1 cellular context compared by ENCODE assay signal in genomic region chr3:44729384-44729910, GRCh38.
TF ChIP-seq lines count a peak whose summit lies in the region.

TSS of gene ZNF501 (plus strand) at chr3:44729635. CDS start at chr3:44734422, 4,787 bp downstream.

TF ChIP-seq in K562, 482 proteins besides CTCF, POLR2A, EP300 and RAD21 (continued from another document and continues in another):
- TF ChIP-seq HMBOX1 (IDR thresholded peaks at IDR 0.05) (no peak), ATF7 (IDR thresholded peaks at IDR 0.05) (peak; percentile 91), ZFP91 (CRISPR knock-in tag; IDR thresholded peaks at IDR 0.05) (no peak), L3MBTL2 (IDR thresholded peaks at IDR 0.05) (peak; percentile 92), ZNF175 (CRISPR knock-in tag; IDR thresholded peaks at IDR 0.05; ENCODE audit: low read depth) (no peak), RBM14 (IDR thresholded peaks at IDR 0.05; ENCODE audit: borderline replicate concordance, insufficient read depth, low read depth, low read length) (no peak), ZNF3 (CRISPR knock-in tag; IDR thresholded peaks at IDR 0.05) (no peak), BCLAF1 (IDR thresholded peaks at IDR 0.05; ENCODE audit: borderline replicate concordance in 1 of 2, control insufficient read depth in 1 of 2, low read depth in 2 of 2, low read length in 1 of 2) (no peak), GABPB2 (CRISPR knock-in tag; conservative IDR thresholded peaks at IDR 0.05) (no peak), ZNF707 (CRISPR knock-in tag; conservative IDR thresholded peaks at IDR 0.05) (no peak), ZNF239 (CRISPR knock-in tag; IDR thresholded peaks at IDR 0.05) (no peak), POU5F1 (IDR thresholded peaks at IDR 0.05; ENCODE audit: borderline replicate concordance, low read depth, low read length, partially characterized antibody) (peak; percentile 21), ZBTB12 (CRISPR knock-in tag; IDR thresholded peaks at IDR 0.05) (peak; percentile 97), FOXM1 (IDR thresholded peaks at IDR 0.05; ENCODE audit: low read depth) (no peak), FOXM1 (CRISPR knock-in tag; IDR thresholded peaks at IDR 0.05; ENCODE audit: low read depth) (no peak), LARP7 (IDR thresholded peaks at IDR 0.05) (no peak), MLLT1 (IDR thresholded peaks at IDR 0.05) (peak; percentile 67 to 82; a peak in 2 of 4 replicates), EHMT2 (IDR thresholded peaks at IDR 0.05) (peak; percentile 84; the same call in 1 of the 2 replicates), CHD4 (IDR thresholded peaks at IDR 0.05; ENCODE audit: insufficient read depth, insufficient replicate concordance, low read depth, low read length, poor library complexity, severe bottlenecking) (no peak), FOXK2 (conservative IDR thresholded peaks at IDR 0.05 in 1 of 2, IDR thresholded peaks at IDR 0.05 in 1 of 2; ENCODE audit: low read depth in 2 of 2) (peak; percentile 48 to 75), CBX5 (IDR thresholded peaks at IDR 0.05; ENCODE audit: borderline replicate concordance, low read depth) (peak; percentile 57; the same call in 1 of the 2 replicates), ZNF23 (CRISPR knock-in tag; IDR thresholded peaks at IDR 0.05) (no peak), PTBP1 (IDR thresholded peaks at IDR 0.05; ENCODE audit: low read depth, low read length) (no peak), GMEB1 (CRISPR knock-in tag; IDR thresholded peaks at IDR 0.05) (peak; percentile 79), ZNF184 (CRISPR knock-in tag; IDR thresholded peaks at IDR 0.05) (no peak), ARID3B (CRISPR knock-in tag; IDR thresholded peaks at IDR 0.05; ENCODE audit: borderline replicate concordance) (no peak), SLC30A9 (CRISPR knock-in tag; IDR thresholded peaks at IDR 0.05) (0 out of 2 replicates have a peak, but pooled peaks have one; percentile 15), HDAC8 (tag; IDR thresholded peaks at IDR 0.05) (no peak), MBD2 (IDR thresholded peaks at IDR 0.05; ENCODE audit: borderline replicate concordance, low read depth) (peak; percentile 55; the same call in 1 of the 2 replicates), ZFPM2 (CRISPR knock-in tag; IDR thresholded peaks at IDR 0.05) (no peak), HNRNPUL1 (IDR thresholded peaks at IDR 0.05; ENCODE audit: low read length) (no peak), TEAD2 (tag; IDR thresholded peaks at IDR 0.05) (no peak), ZNF431 (CRISPR knock-in tag; IDR thresholded peaks at IDR 0.05) (no peak), SIX5 (IDR thresholded peaks at IDR 0.05; ENCODE audit: borderline replicate concordance in 1 of 2, insufficient read depth in 1 of 2, low read depth in 1 of 2, low read length in 2 of 2) (no peak; a peak in 1 of 4 replicates), PRDM10 (IDR thresholded peaks at IDR 0.05; ENCODE audit: partially characterized antibody) (no peak), CBX2 (IDR thresholded peaks at IDR 0.05; ENCODE audit: insufficient read depth, low read length, poor library complexity, severe bottlenecking) (no peak), TAF7 (tag; IDR thresholded peaks at IDR 0.05) (0 out of 2 replicates have a peak, but pooled peaks have one; percentile 5), SMARCC2 (IDR thresholded peaks at IDR 0.05; ENCODE audit: low read depth) (no peak), TEAD1 (CRISPR knock-in tag; IDR thresholded peaks at IDR 0.05) (no peak), ZNF165 (CRISPR knock-in tag; IDR thresholded peaks at IDR 0.05; ENCODE audit: borderline replicate concordance) (no peak), JUNB (CRISPR knock-in tag; conservative IDR thresholded peaks at IDR 0.05) (no peak), ZNF324 (CRISPR knock-in tag; IDR thresholded peaks at IDR 0.05) (no peak)
- TF ChIP-seq, protein P1, sequence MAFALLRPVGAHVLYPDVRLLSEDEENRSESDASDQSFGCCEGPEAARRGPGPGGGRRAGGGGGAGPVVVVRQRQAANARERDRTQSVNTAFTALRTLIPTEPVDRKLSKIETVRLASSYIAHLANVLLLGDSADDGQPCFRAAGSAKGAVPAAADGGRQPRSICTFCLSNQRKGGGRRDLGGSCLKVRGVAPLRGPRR (CRISPR knock-in tag; IDR thresholded peaks at IDR 0.05), result no peak
- TF ChIP-seq, protein P2, sequence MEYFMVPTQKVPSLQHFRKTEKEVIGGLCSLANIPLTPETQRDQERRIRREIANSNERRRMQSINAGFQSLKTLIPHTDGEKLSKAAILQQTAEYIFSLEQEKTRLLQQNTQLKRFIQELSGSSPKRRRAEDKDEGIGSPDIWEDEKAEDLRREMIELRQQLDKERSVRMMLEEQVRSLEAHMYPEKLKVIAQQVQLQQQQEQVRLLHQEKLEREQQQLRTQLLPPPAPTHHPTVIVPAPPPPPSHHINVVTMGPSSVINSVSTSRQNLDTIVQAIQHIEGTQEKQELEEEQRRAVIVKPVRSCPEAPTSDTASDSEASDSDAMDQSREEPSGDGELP (CRISPR knock-in tag; IDR thresholded peaks at IDR 0.05; ENCODE audit: borderline replicate concordance), result peak; percentile 69
- TF ChIP-seq, protein P3, sequence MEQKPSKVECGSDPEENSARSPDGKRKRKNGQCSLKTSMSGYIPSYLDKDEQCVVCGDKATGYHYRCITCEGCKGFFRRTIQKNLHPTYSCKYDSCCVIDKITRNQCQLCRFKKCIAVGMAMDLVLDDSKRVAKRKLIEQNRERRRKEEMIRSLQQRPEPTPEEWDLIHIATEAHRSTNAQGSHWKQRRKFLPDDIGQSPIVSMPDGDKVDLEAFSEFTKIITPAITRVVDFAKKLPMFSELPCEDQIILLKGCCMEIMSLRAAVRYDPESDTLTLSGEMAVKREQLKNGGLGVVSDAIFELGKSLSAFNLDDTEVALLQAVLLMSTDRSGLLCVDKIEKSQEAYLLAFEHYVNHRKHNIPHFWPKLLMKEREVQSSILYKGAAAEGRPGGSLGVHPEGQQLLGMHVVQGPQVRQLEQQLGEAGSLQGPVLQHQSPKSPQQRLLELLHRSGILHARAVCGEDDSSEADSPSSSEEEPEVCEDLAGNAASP (IDR thresholded peaks at IDR 0.05), result no peak
